1 cellular context compared by ENCODE assay signal in the genomic region with DNA sequence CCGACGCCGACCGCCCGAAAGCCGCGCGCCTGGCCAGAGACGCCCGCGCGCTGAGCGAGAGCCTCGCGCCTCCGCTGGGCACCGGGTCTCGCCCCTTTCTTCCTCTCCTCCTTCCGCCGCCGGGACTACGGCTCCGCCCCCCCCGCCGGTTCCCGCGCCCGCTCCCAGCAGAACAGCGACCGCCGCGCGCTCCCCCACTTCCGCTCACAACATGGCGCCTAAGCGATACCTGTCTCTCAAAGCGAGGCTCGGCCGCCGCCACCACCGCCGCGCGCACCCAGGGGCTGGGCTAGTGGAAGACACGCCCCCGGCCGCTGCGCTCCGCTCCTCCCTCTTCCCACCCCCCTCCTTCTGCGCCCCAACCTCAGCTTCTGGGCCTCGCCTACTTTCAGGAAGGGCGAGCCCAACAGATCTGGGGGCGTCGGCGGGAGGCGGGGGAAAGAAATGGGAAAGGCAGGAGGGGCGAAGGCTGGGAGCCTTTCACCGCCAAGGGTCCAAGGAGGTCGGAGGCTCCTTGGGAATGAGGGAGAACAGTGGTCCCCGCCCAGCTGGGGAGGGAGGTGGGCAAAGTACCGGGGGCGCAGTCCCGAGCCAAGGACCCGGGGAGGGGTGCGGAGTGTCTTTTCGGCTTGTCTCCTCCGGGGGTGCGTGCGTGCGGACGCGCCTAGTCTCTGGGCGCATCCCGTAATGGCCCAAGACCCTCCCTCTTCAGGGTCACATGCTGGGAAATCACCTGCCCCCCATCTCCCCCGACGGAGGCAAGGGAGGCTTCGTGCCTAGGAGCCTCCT.
TF ChIP-seq lines count a peak whose summit lies in the region.

A gene (minus strand): TSS at position 100 of the 789 bp plus-strand sequence. CDS start 277 bp downstream, outside the sequence.

TF ChIP-seq in K562, 482 proteins besides CTCF, POLR2A, EP300 and RAD21 (continued from another document and continues in another):
- TF ChIP-seq, protein P1, sequence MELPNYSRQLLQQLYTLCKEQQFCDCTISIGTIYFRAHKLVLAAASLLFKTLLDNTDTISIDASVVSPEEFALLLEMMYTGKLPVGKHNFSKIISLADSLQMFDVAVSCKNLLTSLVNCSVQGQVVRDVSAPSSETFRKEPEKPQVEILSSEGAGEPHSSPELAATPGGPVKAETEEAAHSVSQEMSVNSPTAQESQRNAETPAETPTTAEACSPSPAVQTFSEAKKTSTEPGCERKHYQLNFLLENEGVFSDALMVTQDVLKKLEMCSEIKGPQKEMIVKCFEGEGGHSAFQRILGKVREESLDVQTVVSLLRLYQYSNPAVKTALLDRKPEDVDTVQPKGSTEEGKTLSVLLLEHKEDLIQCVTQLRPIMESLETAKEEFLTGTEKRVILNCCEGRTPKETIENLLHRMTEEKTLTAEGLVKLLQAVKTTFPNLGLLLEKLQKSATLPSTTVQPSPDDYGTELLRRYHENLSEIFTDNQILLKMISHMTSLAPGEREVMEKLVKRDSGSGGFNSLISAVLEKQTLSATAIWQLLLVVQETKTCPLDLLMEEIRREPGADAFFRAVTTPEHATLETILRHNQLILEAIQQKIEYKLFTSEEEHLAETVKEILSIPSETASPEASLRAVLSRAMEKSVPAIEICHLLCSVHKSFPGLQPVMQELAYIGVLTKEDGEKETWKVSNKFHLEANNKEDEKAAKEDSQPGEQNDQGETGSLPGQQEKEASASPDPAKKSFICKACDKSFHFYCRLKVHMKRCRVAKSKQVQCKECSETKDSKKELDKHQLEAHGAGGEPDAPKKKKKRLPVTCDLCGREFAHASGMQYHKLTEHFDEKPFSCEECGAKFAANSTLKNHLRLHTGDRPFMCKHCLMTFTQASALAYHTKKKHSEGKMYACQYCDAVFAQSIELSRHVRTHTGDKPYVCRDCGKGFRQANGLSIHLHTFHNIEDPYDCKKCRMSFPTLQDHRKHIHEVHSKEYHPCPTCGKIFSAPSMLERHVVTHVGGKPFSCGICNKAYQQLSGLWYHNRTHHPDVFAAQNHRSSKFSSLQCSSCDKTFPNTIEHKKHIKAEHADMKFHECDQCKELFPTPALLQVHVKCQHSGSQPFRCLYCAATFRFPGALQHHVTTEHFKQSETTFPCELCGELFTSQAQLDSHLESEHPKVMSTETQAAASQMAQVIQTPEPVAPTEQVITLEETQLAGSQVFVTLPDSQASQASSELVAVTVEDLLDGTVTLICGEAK (IDR thresholded peaks at IDR 0.05), result peak; percentile 64
- TF ChIP-seq, protein P1 (CRISPR knock-in tag; IDR thresholded peaks at IDR 0.05), result no peak
- no peak for TF ChIP-seq ILK (tag; IDR thresholded peaks at IDR 0.05; ENCODE audit: borderline replicate concordance, low read depth)
- TF ChIP-seq, protein P2, sequence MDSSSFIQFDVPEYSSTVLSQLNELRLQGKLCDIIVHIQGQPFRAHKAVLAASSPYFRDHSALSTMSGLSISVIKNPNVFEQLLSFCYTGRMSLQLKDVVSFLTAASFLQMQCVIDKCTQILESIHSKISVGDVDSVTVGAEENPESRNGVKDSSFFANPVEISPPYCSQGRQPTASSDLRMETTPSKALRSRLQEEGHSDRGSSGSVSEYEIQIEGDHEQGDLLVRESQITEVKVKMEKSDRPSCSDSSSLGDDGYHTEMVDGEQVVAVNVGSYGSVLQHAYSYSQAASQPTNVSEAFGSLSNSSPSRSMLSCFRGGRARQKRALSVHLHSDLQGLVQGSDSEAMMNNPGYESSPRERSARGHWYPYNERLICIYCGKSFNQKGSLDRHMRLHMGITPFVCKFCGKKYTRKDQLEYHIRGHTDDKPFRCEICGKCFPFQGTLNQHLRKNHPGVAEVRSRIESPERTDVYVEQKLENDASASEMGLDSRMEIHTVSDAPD (CRISPR knock-in tag; IDR thresholded peaks at IDR 0.05), result no peak
- no peak for TF ChIP-seq RFX1 (IDR thresholded peaks at IDR 0.05)
- TF ChIP-seq PPARD (CRISPR knock-in tag; IDR thresholded peaks at IDR 0.05), result no peak
- TF ChIP-seq BCL6 (CRISPR knock-in tag; IDR thresholded peaks at IDR 0.05), result no peak
- TF ChIP-seq ZBTB7A (IDR thresholded peaks at IDR 0.05; ENCODE audit: borderline replicate concordance, control insufficient read depth, low read depth, low read length), result no peak
- TF ChIP-seq U2AF2 (optimal IDR thresholded peaks at IDR 0.05; ENCODE audit: low read depth, low read length), result no peak
- TF ChIP-seq, protein P3, sequence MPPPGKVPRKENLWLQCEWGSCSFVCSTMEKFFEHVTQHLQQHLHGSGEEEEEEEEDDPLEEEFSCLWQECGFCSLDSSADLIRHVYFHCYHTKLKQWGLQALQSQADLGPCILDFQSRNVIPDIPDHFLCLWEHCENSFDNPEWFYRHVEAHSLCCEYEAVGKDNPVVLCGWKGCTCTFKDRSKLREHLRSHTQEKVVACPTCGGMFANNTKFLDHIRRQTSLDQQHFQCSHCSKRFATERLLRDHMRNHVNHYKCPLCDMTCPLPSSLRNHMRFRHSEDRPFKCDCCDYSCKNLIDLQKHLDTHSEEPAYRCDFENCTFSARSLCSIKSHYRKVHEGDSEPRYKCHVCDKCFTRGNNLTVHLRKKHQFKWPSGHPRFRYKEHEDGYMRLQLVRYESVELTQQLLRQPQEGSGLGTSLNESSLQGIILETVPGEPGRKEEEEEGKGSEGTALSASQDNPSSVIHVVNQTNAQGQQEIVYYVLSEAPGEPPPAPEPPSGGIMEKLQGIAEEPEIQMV (tag; conservative IDR thresholded peaks at IDR 0.05; ENCODE audit: low read depth), result no peak
- TF ChIP-seq, protein P4, sequence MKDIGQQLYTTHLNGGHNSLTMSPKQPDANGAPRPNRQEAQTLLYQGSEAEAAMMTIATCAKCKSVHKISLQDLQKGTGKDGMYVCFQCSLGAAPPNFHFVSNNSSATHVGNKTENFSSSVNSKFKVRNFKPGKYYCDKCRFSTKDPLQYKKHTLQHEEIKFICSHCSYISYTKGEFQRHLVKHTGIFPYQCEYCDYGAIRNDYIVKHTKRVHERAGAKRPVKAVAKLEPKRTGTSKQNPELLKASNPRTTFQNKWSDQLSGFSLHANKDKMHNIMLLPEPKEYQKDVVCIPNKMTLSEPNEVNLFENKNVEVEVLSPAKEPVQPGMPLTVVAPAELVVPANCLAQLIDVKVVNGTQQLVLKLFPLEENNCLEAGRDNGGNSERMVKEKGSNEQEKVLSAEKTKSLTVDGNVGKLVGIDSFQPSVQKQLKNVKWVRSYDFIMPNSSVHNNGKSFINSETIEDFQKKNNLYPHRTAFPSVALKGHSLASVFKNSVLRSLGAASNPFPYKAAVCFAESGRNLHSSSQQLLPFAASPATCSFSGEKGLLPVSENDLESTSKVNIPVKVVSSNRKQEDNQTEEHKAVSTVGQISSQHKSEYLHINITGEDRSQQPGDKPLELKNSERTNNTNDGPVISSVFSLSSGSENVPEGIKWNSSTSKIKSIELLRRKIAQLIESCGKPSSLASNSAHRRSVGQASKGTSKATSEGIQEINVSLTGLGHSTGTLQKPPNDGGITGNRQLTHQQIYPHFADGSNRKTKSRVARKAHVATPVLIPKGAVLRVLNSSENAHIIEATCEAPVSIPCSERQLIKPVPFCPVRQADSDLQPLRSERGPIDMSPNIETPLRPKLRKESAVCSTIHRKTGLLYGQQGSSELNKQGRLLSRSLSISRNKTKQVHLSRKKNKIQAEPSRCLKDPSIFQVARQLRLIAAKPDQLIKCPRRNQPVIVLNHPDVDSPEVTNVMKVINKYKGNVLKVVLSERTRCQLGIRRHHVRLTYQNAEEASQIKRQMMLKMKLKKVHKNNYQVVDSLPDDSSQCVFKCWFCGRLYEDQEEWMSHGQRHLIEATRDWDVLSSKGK (CRISPR knock-in tag; IDR thresholded peaks at IDR 0.05), result no peak
- TF ChIP-seq, protein P5, sequence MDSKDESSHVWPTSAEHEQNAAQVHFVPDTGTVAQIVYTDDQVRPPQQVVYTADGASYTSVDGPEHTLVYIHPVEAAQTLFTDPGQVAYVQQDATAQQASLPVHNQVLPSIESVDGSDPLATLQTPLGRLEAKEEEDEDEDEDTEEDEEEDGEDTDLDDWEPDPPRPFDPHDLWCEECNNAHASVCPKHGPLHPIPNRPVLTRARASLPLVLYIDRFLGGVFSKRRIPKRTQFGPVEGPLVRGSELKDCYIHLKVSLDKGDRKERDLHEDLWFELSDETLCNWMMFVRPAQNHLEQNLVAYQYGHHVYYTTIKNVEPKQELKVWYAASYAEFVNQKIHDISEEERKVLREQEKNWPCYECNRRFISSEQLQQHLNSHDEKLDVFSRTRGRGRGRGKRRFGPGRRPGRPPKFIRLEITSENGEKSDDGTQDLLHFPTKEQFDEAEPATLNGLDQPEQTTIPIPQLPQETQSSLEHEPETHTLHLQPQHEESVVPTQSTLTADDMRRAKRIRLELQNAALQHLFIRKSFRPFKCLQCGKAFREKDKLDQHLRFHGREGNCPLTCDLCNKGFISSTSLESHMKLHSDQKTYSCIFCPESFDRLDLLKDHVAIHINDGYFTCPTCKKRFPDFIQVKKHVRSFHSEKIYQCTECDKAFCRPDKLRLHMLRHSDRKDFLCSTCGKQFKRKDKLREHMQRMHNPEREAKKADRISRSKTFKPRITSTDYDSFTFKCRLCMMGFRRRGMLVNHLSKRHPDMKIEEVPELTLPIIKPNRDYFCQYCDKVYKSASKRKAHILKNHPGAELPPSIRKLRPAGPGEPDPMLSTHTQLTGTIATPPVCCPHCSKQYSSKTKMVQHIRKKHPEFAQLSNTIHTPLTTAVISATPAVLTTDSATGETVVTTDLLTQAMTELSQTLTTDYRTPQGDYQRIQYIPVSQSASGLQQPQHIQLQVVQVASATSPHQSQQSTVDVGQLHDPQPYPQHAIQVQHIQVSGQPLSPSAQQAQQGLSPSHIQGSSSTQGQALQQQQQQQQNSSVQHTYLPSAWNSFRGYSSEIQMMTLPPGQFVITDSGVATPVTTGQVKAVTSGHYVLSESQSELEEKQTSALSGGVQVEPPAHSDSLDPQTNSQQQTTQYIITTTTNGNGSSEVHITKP (IDR thresholded peaks at IDR 0.05; ENCODE audit: partially characterized antibody), result peak; percentile 94
- TF ChIP-seq, protein P6, sequence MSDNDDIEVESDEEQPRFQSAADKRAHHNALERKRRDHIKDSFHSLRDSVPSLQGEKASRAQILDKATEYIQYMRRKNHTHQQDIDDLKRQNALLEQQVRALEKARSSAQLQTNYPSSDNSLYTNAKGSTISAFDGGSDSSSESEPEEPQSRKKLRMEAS (CRISPR knock-in tag; IDR thresholded peaks at IDR 0.05), result no peak
- no peak for TF ChIP-seq NFE2L1 (tag; IDR thresholded peaks at IDR 0.05; ENCODE audit: borderline replicate concordance, low read depth)
- TF ChIP-seq, protein P7, sequence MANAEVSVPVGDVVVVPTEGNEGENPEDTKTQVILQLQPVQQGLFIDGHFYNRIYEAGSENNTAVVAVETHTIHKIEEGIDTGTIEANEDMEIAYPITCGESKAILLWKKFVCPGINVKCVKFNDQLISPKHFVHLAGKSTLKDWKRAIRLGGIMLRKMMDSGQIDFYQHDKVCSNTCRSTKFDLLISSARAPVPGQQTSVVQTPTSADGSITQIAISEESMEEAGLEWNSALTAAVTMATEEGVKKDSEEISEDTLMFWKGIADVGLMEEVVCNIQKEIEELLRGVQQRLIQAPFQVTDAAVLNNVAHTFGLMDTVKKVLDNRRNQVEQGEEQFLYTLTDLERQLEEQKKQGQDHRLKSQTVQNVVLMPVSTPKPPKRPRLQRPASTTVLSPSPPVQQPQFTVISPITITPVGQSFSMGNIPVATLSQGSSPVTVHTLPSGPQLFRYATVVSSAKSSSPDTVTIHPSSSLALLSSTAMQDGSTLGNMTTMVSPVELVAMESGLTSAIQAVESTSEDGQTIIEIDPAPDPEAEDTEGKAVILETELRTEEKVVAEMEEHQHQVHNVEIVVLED (CRISPR knock-in tag; IDR thresholded peaks at IDR 0.05), result no peak
- no peak for TF ChIP-seq HNRNPUL1 (IDR thresholded peaks at IDR 0.05; ENCODE audit: low read length)
- no peak for TF ChIP-seq SP2 (IDR thresholded peaks at IDR 0.05; ENCODE audit: extremely low read depth, low read depth, low read length, poor library complexity, severe bottlenecking)
- peak; percentile 70; the same call in 1 of the 2 replicates for TF ChIP-seq RB1 (IDR thresholded peaks at IDR 0.05; ENCODE audit: low read depth)
- TF ChIP-seq, protein P8, sequence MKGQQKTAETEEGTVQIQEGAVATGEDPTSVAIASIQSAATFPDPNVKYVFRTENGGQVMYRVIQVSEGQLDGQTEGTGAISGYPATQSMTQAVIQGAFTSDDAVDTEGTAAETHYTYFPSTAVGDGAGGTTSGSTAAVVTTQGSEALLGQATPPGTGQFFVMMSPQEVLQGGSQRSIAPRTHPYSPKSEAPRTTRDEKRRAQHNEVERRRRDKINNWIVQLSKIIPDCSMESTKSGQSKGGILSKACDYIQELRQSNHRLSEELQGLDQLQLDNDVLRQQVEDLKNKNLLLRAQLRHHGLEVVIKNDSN (CRISPR knock-in tag; IDR thresholded peaks at IDR 0.05), result no peak
- TF ChIP-seq, protein P9, sequence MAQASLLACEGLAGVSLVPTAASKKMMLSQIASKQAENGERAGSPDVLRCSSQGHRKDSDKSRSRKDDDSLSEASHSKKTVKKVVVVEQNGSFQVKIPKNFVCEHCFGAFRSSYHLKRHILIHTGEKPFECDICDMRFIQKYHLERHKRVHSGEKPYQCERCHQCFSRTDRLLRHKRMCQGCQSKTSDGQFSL (CRISPR knock-in tag; IDR thresholded peaks at IDR 0.05), result peak; percentile 96
- TF ChIP-seq, protein P9 (tag; IDR thresholded peaks at IDR 0.05), result peak in 1 of 2 experiments; percentile 90; a peak in 2 of 4 replicates
- no peak for TF ChIP-seq ESRRB (CRISPR knock-in tag; IDR thresholded peaks at IDR 0.05; ENCODE audit: borderline replicate concordance)
- no peak for TF ChIP-seq NCOA1 (IDR thresholded peaks at IDR 0.05; ENCODE audit: low read depth)
- TF ChIP-seq SREBF1 (IDR thresholded peaks at IDR 0.05; ENCODE audit: borderline replicate concordance, low read depth, low read length), result no peak
- no peak for TF ChIP-seq DMBX1 (CRISPR knock-in tag; IDR thresholded peaks at IDR 0.05; ENCODE audit: borderline replicate concordance)
- TF ChIP-seq TCF3 (CRISPR knock-in tag; IDR thresholded peaks at IDR 0.05), result no peak
